ENCODE assay signal across 23 cellular contexts in genomic region chr11:84536456-84536855, GRCh38.
"Had no signal": no experiment of that assay in that cellular context is flagged by ENCODE, and none has a peak within 500 bp of the region (broad histone marks: within the 10 kb centered on the region; RNA-seq: fewer than 3 reads in every experiment).

No MANE protein-coding gene starts in this region.

- H3K4me1 Mint-ChIP-seq: endodermal cell had no signal

- FAIRE-seq: colon, endometrium, endothelial cell of umbilical vein, frontal cortex had no signal

- H3K4me3 Mint-ChIP-seq: dendritic cell treated with granulocyte-macrophage colony-stimulating factor and Interleukin-4, amounts not matched to agents 40 ng/mL and 50 ng/mL, for 4 days; effector memory CD8-positive, alpha-beta T cell; endodermal cell had no signal

- H3K9me3 Mint-ChIP-seq: dendritic cell treated with granulocyte-macrophage colony-stimulating factor and Interleukin-4, amounts not matched to agents 40 ng/mL and 50 ng/mL, for 4 days had no signal

- H3K27me3 Mint-ChIP-seq: dendritic cell treated with granulocyte-macrophage colony-stimulating factor and Interleukin-4, amounts not matched to agents 40 ng/mL and 50 ng/mL, for 4 days; effector memory CD8-positive, alpha-beta T cell had no signal

- DNase-seq: colonic mucosa; cortex of kidney; dermis blood vessel endothelial cell; dorsolateral prefrontal cortex; effector CD4-positive, alpha-beta T cell; effector CD8-positive, alpha-beta T cell; effector memory CD4-positive, alpha-beta T cell; effector memory CD8-positive, alpha-beta T cell; endodermal cell; erythroblast; esophagus squamous epithelium; foreskin fibroblast; foreskin keratinocyte; foreskin melanocyte; gastrocnemius medialis; glutamatergic neuron; heart left ventricle; heart right ventricle had no signal

- H3K27ac Mint-ChIP-seq: dendritic cell treated with granulocyte-macrophage colony-stimulating factor and Interleukin-4, amounts not matched to agents 40 ng/mL and 50 ng/mL, for 4 days; effector memory CD8-positive, alpha-beta T cell; endodermal cell had no signal
